Comparison of ENCODE assay signal across 27 cellular contexts in genomic region chr12:132698336-132698735, GRCh38.
"Had no signal": no experiment of that assay in that cellular context is flagged by ENCODE, and none has a peak within 500 bp of the region (broad histone marks: within the 10 kb centered on the region; RNA-seq: fewer than 3 reads in every experiment).

No MANE protein-coding gene starts in this region.

- H3K36me3 ChIP-seq: brain microvascular endothelial cell had no signal

- H3K4me3 ChIP-seq: MG63 had no signal

- H3K27me3 ChIP-seq: brain microvascular endothelial cell, MG63 had no signal

- ATAC-seq: activated CD8-positive, alpha-beta memory T cell treated with anti-CD3 and anti-CD28 coated beads, Interleukin-2, amount 10 ng/mL, durations not matched to agents 7 days and 5 days; activated naive CD8-positive, alpha-beta T cell treated with anti-CD3 and anti-CD28 coated beads, Interleukin-2, amount 50 U/mL, for 24 hours had no signal

- DNase-seq: activated CD4-positive, alpha-beta memory T cell treated with anti-CD3 and anti-CD28 coated beads, Interleukin-2, amount 10 ng/mL, durations not matched to agents 7 days and 5 days; activated CD4-positive, alpha-beta T cell treated with anti-CD3 and anti-CD28 coated beads for 1 hour; activated CD4-positive, alpha-beta T cell treated with anti-CD3 and anti-CD28 coated beads for 48 hours; activated CD4-positive, CD25-positive, alpha-beta regulatory T cell; activated CD8-positive, alpha-beta memory T cell treated with anti-CD3 and anti-CD28 coated beads for 24 hours; activated CD8-positive, alpha-beta memory T cell treated with anti-CD3 and anti-CD28 coated beads, Interleukin-2, amount 10 ng/mL, durations not matched to agents 7 days and 5 days; activated CD8-positive, alpha-beta memory T cell treated with anti-CD3 and anti-CD28 coated beads, Interleukin-2, amount 50 U/mL, for 48 hours; activated effector memory CD4-positive, alpha-beta T cell treated with Interleukin-2 at 50 U/mL for 16 hours; activated naive CD4-positive, alpha-beta T cell treated with anti-CD3 and anti-CD28 coated beads, Interleukin-2, amount 10 ng/mL, durations not matched to agents 7 days and 5 days; activated naive CD8-positive, alpha-beta T cell treated with anti-CD3 and anti-CD28 coated beads, Interleukin-2, amount 50 U/mL, for 24 hours; activated T-cell treated with anti-CD3 and anti-CD28 coated beads, Interleukin-2, amount 50 U/mL, for 48 hours; amniotic stem cell; aorta; brain microvascular endothelial cell; central memory CD4-positive, alpha-beta T cell; Kasumi-1; KG1; MG63; NCI-H1092 treated with DMSO at 0.1 percent for 48 hours; NCI-H1417 treated with DMSO at 0.1 percent for 48 hours; NCI-H1930; NCI-H2081 treated with DMSO at 0.1 percent for 48 hours; NCI-H345; NCI-H524 treated with DMSO at 0.1 percent for 48 hours; Right ventricle myocardium superior; T1000; WERI-Rb-1 had no signal

- H3K27ac ChIP-seq: brain microvascular endothelial cell, WERI-Rb-1 had no signal

- H3K9me3 ChIP-seq: MG63 had no signal
